15 cellular contexts compared by ENCODE assay signal in genomic region chr20:19921349-19921793, GRCh38.
DNase-seq lines count a peak whose midpoint lies in the region; ATAC-seq and TF ChIP-seq lines count a peak whose summit lies in the region.
"Had no signal": no experiment of that assay in that cellular context is flagged by ENCODE, and none has a peak within 500 bp of the region (broad histone marks: within the 10 kb centered on the region; RNA-seq: fewer than 3 reads in every experiment).

No MANE protein-coding gene starts in this region.

- H3F3A ChIP-seq in neural progenitor cell (ENCODE audit: low read depth) = no peaks in the 10 kb centered on the region

- peak overlapping the region; percentile 33 for H3K27ac Mint-ChIP-seq in neural progenitor cell
- H3K27ac Mint-ChIP-seq in activated T-cell treated with anti-CD3 and anti-CD28 coated beads, Interleukin-2, amount 50 U/mL, for 24 hours = no peak overlapping the region
- H3K27ac Mint-ChIP-seq: activated CD4-positive, alpha-beta memory T cell treated with anti-CD3 and anti-CD28 coated beads for 36 hours had no signal

- POLR2A ChIA-PET in RWPE1 (lab: Yijun Ruan, JAX; ENCODE audit: low non-redundant PET) = no interaction called here

- intact Hi-C loops in left ventricle myocardium inferior (cut with micrococcal nuclease) = no loop called here

- peak; percentile 87 for DNase-seq in AG10803 (ENCODE audit: low read depth)
- no peak for DNase-seq in RWPE1 (ENCODE audit: low spot score)
- DNase-seq in left ventricle myocardium inferior = peak; percentile 39
- DNase-seq in neural progenitor cell (ENCODE audit: low spot score) = no peak
- no peak for DNase-seq in KBM-7
- DNase-seq in NCI-H1436 (lab: John Stamatoyannopoulos, UW) = no peak
- no peak for DNase-seq in activated T-cell treated with anti-CD3 and anti-CD28 coated beads, Interleukin-2, amount 50 U/mL, for 24 hours
- DNase-seq: activated CD4-positive, alpha-beta memory T cell treated with anti-CD3 and anti-CD28 coated beads for 36 hours; activated gamma-delta T cell; HCEC 1CT; NCI-H1930; SHP77; T1000 had no signal

- H3K4me3 Mint-ChIP-seq in neural progenitor cell = no peak overlapping the region
- H3K4me3 Mint-ChIP-seq in activated T-cell treated with anti-CD3 and anti-CD28 coated beads, Interleukin-2, amount 50 U/mL, for 24 hours = no peak overlapping the region
- H3K4me3 Mint-ChIP-seq: activated CD4-positive, alpha-beta memory T cell treated with anti-CD3 and anti-CD28 coated beads for 36 hours had no signal

- in situ Hi-C loops in KBM-7 (cut with MboI; ENCODE audit: low pct_unique_long_range_greater_than_20kb, low sequenced_read_pairs) = no loop called here

- H3K27me3 ChIP-seq in left ventricle myocardium inferior (ENCODE audit: low read depth) (no peaks in the 10 kb centered on the region), neural progenitor cell (no peaks in the 10 kb centered on the region)

- TF ChIP-seq CTCF in AG10803 (conservative IDR thresholded peaks at IDR 0.05; ENCODE audit: low read length) (no peak), RWPE1 (conservative IDR thresholded peaks at IDR 0.05; ENCODE audit: low read depth) (no peak), left ventricle myocardium inferior (IDR thresholded peaks at IDR 0.05; ENCODE audit: borderline replicate concordance) (no peak), neural progenitor cell (IDR thresholded peaks at IDR 0.05) (no peak)

- H3K36me3 ChIP-seq in left ventricle myocardium inferior (no peaks in the 10 kb centered on the region), neural progenitor cell (no peaks in the 10 kb centered on the region)

- no peaks in the 10 kb centered on the region for H3K9me3 Mint-ChIP-seq in neural progenitor cell
- H3K9me3 Mint-ChIP-seq in activated T-cell treated with anti-CD3 and anti-CD28 coated beads, Interleukin-2, amount 50 U/mL, for 24 hours = no peaks in the 10 kb centered on the region
- H3K9me3 Mint-ChIP-seq: activated CD4-positive, alpha-beta memory T cell treated with anti-CD3 and anti-CD28 coated beads for 36 hours had no signal

- H2AFZ ChIP-seq in neural progenitor cell (replicated peaks) = no peak overlapping the region

- no peak overlapping the region for H3K9ac ChIP-seq in neural progenitor cell

- no peaks in the 10 kb centered on the region for H3K36me3 Mint-ChIP-seq in neural progenitor cell
- no peaks in the 10 kb centered on the region for H3K36me3 Mint-ChIP-seq in activated T-cell treated with anti-CD3 and anti-CD28 coated beads, Interleukin-2, amount 50 U/mL, for 24 hours (ENCODE audit: low read depth)
- H3K36me3 Mint-ChIP-seq: activated CD4-positive, alpha-beta memory T cell treated with anti-CD3 and anti-CD28 coated beads for 36 hours had no signal

- H3K27me3 Mint-ChIP-seq in neural progenitor cell (ENCODE audit: insufficient read depth, low read depth) = no peaks in the 10 kb centered on the region
- peaks cover 3% of the 10 kb centered on the region for H3K27me3 Mint-ChIP-seq in activated T-cell treated with anti-CD3 and anti-CD28 coated beads, Interleukin-2, amount 50 U/mL, for 24 hours

- H4K20me1 ChIP-seq in neural progenitor cell (ENCODE audit: low read depth) = no peaks in the 10 kb centered on the region

- CTCF ChIA-PET in RWPE1 (lab: Yijun Ruan, JAX) = no interaction called here

- no peak overlapping the region for H3K4me2 ChIP-seq in neural progenitor cell

- no peaks in the 10 kb centered on the region for H3K9me3 ChIP-seq in left ventricle myocardium inferior (replicated peaks)
- no peaks in the 10 kb centered on the region for H3K9me3 ChIP-seq in neural progenitor cell (ENCODE audit: low read depth)

- H3K4me3 ChIP-seq in AG10803 (ENCODE audit: low read length) = no peak overlapping the region
- peak overlapping the region; percentile 20 for H3K4me3 ChIP-seq in left ventricle myocardium inferior
- no peak overlapping the region for H3K4me3 ChIP-seq in neural progenitor cell

- no peaks in the 10 kb centered on the region for H3K79me2 ChIP-seq in neural progenitor cell (ENCODE audit: low read depth)

- H3K4me1 Mint-ChIP-seq in neural progenitor cell = peaks cover 7% of the 10 kb centered on the region
- no peaks in the 10 kb centered on the region for H3K4me1 Mint-ChIP-seq in activated T-cell treated with anti-CD3 and anti-CD28 coated beads, Interleukin-2, amount 50 U/mL, for 24 hours (ENCODE audit: low read depth)

- no peak for ATAC-seq in GM19452 (IDR thresholded peaks at IDR 0.05; ENCODE audit: unreplicated experiment)

- H3K27ac ChIP-seq in RWPE1 = peak overlapping the region; percentile 36
- peak overlapping the region; percentile 60 for H3K27ac ChIP-seq in left ventricle myocardium inferior (replicated peaks)
- no peak overlapping the region for H3K27ac ChIP-seq in neural progenitor cell
- H3K27ac ChIP-seq: HL-60 had no signal

- H3K4me1 ChIP-seq in left ventricle myocardium inferior = peaks cover 88% of the 10 kb centered on the region
- no peaks in the 10 kb centered on the region for H3K4me1 ChIP-seq in neural progenitor cell

Comparison
In these comparisons a context has a peak if more than half of its experiments do, and no peak if none do; other contexts are left out.
1. DNase-seq: peak in AG10803 (single experiment) and left ventricle myocardium inferior (single experiment); none in RWPE1 (single experiment), neural progenitor cell (single experiment), KBM-7 (single experiment), NCI-H1436 (single experiment) and activated T-cell treated with anti-CD3 and anti-CD28 coated beads, Interleukin-2, amount 50 U/mL, for 24 hours (single experiment).